Comparison of ENCODE assay signal across 11 cellular contexts in genomic region chr11:79926707-79927106, GRCh38.
"Had no signal": no experiment of that assay in that cellular context is flagged by ENCODE, and none has a peak within 500 bp of the region (broad histone marks: within the 10 kb centered on the region; RNA-seq: fewer than 3 reads in every experiment).

No MANE protein-coding gene starts in this region.

- DNase-seq: GM23248, GOT3, H7, H9, HCEC 1CT, HFFc6 had no signal

- ATAC-seq: GM23338, HCT116 had no signal

- H3K4me1 ChIP-seq: HAP-1 had no signal

- H3K9me3 ChIP-seq: HAP-1 had no signal

- H3K4me3 ChIP-seq: GM23248, GM23338, HAP-1 had no signal

- H3K27ac ChIP-seq: GM23248 had no signal

- FAIRE-seq: H1, H54 had no signal

- H3K36me3 ChIP-seq: HAP-1 had no signal
